ENCODE assay signal across 1 cellular context in the genomic region with DNA sequence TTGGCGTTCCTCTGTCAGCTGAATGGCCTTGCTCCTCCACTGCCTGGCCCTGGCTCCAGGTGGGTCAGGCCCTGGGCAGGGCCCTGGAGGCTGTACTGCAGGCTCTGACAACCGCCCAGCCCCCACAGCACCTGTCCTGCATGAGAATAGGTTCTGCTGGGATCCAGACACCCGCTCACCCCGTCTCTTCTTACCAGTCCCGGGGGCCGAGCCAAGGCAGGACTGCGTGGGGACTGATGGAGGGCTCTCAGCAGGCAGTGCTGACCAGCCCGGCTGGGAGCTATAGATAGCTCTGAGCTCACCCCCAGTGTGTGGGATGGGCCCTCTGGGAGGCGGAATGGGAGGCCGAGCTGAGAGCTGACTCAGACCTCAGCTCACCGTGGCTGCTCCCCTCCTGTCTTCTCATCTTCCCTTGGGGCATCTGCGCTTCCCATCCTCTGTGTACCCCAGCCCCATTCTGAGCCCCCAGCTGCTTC.
TF ChIP-seq lines count a peak whose summit lies in the region.

No MANE protein-coding gene starts in this region.

TF ChIP-seq in HepG2, 621 proteins besides CTCF, POLR2A, EP300 and RAD21 (continued from another document):
- TF ChIP-seq, protein P1, sequence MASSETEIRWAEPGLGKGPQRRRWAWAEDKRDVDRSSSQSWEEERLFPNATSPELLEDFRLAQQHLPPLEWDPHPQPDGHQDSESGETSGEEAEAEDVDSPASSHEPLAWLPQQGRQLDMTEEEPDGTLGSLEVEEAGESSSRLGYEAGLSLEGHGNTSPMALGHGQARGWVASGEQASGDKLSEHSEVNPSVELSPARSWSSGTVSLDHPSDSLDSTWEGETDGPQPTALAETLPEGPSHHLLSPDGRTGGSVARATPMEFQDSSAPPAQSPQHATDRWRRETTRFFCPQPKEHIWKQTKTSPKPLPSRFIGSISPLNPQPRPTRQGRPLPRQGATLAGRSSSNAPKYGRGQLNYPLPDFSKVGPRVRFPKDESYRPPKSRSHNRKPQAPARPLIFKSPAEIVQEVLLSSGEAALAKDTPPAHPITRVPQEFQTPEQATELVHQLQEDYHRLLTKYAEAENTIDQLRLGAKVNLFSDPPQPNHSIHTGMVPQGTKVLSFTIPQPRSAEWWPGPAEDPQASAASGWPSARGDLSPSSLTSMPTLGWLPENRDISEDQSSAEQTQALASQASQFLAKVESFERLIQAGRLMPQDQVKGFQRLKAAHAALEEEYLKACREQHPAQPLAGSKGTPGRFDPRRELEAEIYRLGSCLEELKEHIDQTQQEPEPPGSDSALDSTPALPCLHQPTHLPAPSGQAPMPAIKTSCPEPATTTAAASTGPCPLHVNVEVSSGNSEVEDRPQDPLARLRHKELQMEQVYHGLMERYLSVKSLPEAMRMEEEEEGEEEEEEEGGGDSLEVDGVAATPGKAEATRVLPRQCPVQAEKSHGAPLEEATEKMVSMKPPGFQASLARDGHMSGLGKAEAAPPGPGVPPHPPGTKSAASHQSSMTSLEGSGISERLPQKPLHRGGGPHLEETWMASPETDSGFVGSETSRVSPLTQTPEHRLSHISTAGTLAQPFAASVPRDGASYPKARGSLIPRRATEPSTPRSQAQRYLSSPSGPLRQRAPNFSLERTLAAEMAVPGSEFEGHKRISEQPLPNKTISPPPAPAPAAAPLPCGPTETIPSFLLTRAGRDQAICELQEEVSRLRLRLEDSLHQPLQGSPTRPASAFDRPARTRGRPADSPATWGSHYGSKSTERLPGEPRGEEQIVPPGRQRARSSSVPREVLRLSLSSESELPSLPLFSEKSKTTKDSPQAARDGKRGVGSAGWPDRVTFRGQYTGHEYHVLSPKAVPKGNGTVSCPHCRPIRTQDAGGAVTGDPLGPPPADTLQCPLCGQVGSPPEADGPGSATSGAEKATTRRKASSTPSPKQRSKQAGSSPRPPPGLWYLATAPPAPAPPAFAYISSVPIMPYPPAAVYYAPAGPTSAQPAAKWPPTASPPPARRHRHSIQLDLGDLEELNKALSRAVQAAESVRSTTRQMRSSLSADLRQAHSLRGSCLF (CRISPR knock-in tag; IDR thresholded peaks at IDR 0.05; ENCODE audit: borderline replicate concordance), result no peak
- TF ChIP-seq, protein P2, sequence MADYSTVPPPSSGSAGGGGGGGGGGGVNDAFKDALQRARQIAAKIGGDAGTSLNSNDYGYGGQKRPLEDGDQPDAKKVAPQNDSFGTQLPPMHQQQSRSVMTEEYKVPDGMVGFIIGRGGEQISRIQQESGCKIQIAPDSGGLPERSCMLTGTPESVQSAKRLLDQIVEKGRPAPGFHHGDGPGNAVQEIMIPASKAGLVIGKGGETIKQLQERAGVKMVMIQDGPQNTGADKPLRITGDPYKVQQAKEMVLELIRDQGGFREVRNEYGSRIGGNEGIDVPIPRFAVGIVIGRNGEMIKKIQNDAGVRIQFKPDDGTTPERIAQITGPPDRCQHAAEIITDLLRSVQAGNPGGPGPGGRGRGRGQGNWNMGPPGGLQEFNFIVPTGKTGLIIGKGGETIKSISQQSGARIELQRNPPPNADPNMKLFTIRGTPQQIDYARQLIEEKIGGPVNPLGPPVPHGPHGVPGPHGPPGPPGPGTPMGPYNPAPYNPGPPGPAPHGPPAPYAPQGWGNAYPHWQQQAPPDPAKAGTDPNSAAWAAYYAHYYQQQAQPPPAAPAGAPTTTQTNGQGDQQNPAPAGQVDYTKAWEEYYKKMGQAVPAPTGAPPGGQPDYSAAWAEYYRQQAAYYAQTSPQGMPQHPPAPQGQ (CRISPR knock-in tag; IDR thresholded peaks at IDR 0.05; ENCODE audit: borderline replicate concordance), result no peak
